27 cellular contexts compared by ENCODE assay signal in genomic region chrX:46863072-46863471, GRCh38.
"Had no signal": no experiment of that assay in that cellular context is flagged by ENCODE, and none has a peak within 500 bp of the region (broad histone marks: within the 10 kb centered on the region; RNA-seq: fewer than 3 reads in every experiment).

No MANE protein-coding gene starts in this region.

- H3K36me3 ChIP-seq: ascending aorta, cardiac muscle cell, thoracic aorta, WERI-Rb-1 had no signal

- FAIRE-seq: urothelium cell line had no signal

- H3K4me1 ChIP-seq: ascending aorta, esophagus muscularis mucosa, heart left ventricle had no signal

- DNase-seq: activated CD4-positive, alpha-beta memory T cell treated with anti-CD3 and anti-CD28 coated beads for 36 hours; activated CD4-positive, alpha-beta T cell treated with anti-CD3 and anti-CD28 coated beads, Interleukin-2, amount 10 ng/mL, durations not matched to agents 24 days and 14 days; activated CD4-positive, CD25-positive, alpha-beta regulatory T cell treated with anti-CD3 and anti-CD28 coated beads, Interleukin-2, amount 50 U/mL, for 72 hours; activated naive CD4-positive, alpha-beta T cell treated with Interleukin-2 at 50 U/mL for 16 hours; activated naive CD8-positive, alpha-beta T cell treated with anti-CD3 and anti-CD28 coated beads, Interleukin-2, amount 10 ng/mL, durations not matched to agents 7 days and 5 days; activated T-cell treated with anti-CD3 and anti-CD28 coated beads for 4 hours; activated T-cell treated with anti-CD3 and anti-CD28 coated beads, Interleukin-2, amount 50 U/mL, for 72 hours; dermis blood vessel endothelial cell; effector CD4-positive, alpha-beta T cell; foreskin keratinocyte; heart left ventricle; hypothalamus; naive B cell; nephron progenitor cell; stimulated activated CD4-positive, alpha-beta T cell treated with anti-CD3 and anti-CD28 coated beads, Interleukin-12 subunit alpha, Interleukin-12 subunit beta, amount 100 ng/mL, for 4 hours; stimulated activated CD4-positive, alpha-beta T cell treated with anti-CD3 and anti-CD28 coated beads, Interleukin-4, amount 100 ng/mL, for 24 hours; trophoblast cell; WERI-Rb-1 had no signal

- ATAC-seq: activated T-cell treated with anti-CD3 and anti-CD28 coated beads, Interleukin-2, amount 50 U/mL, for 72 hours; foreskin keratinocyte; heart left ventricle; sciatic nerve; stimulated activated effector memory CD8-positive, alpha-beta T cell treated with anti-CD3 and anti-CD28 coated beads, Interleukin-12 subunit alpha, Interleukin-12 subunit beta, amount 100 ng/mL, for 72 hours had no signal

- H3K27me3 ChIP-seq: ascending aorta, cardiac muscle cell, esophagus muscularis mucosa, foreskin keratinocyte, neutrophil had no signal

- H3K27ac ChIP-seq: ascending aorta, cardiac muscle cell, esophagus muscularis mucosa, foreskin keratinocyte, heart left ventricle, neutrophil, skin epidermis, thoracic aorta, WERI-Rb-1 had no signal

- H3K4me3 ChIP-seq: ascending aorta, cardiac muscle cell, esophagus muscularis mucosa, heart left ventricle, skin epidermis, thoracic aorta had no signal

- H3K9me3 ChIP-seq: ascending aorta, heart left ventricle, neutrophil, thoracic aorta had no signal
